7 cellular contexts compared by ENCODE assay signal in the genomic region with DNA sequence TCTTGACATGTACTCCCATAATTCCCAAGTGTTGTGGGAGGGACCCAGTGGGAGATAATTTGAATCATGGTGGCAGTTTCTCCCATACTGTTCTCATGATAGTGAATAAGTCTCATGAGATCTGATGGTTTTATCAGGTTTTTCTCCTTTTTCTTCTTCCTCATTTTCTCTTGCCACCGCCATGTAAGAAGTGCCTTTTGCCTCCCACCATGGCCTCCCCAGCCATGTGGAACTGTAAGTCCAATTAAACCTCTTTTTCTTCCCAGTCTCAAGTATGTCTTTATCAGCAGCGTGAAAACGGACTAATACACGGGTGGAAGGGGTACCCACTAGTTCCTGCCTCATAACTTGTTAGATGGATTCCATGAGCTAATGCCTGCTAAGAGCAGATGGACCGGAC. TPM values are rescaled to one million over a fixed set of nuclear protein-coding genes. Genes with fewer than 3 reads are reported as not detected.
"Had no signal": no experiment of that assay in that cellular context is flagged by ENCODE, and none has a peak within 500 bp of the region (broad histone marks: within the 10 kb centered on the region; RNA-seq: fewer than 3 reads in every experiment).

No MANE protein-coding gene starts in this region.

RNA-seq across cellular contexts. Expression of a gene that starts 26.5 kb away (rescaled TPM):
- total RNA-seq: GM23248, GM23338, H1, H4, H7, H9, HFFc6 had no signal
- polyA plus RNA-seq: GM23248, GM23338, H1 had no signal

RNA-seq across cellular contexts. Expression of a gene that starts 37.5 kb away (rescaled TPM):
- total RNA-seq: GM23248, H1, HFFc6 had no signal
- polyA plus RNA-seq: GM23248 had no signal
